Comparison of ENCODE assay signal across 2 cellular contexts in the genomic region with DNA sequence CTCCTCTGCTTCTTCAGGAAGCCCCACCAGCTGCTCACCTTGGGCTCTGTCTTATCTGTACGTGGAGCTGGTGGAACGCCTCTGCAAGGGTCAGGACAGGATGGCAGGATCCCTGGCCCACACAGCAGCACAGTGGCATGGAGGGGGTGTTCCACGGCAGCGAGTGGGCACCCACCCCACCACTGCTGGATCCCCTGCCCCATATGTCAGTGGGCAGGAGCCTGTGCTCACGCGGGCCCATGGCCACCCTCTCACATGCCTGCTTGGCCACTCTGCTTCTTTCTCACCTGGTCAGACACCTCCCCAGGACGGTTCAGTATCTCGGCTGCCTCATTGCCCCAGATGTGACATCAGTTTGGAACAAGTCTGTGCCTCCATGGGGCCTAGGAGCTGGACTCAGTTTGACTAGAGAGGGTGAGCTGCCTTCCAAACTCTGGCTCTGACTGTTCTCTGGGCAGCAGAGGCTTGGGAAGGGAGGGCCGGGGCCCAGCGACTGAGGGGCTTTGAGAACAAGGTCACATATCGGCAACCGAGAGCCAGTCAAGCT.
TF ChIP-seq lines count a peak whose summit lies in the region.

No MANE protein-coding gene starts in this region.

TF ChIP-seq in IMR-90, 13 proteins besides CTCF, POLR2A, EP300 and RAD21:
- TF ChIP-seq SMC3 (IDR thresholded peaks at IDR 0.05; ENCODE audit: low read depth, low read length) (no peak), MAZ (IDR thresholded peaks at IDR 0.05; ENCODE audit: borderline replicate concordance, low read depth, low read length) (no peak), MAFK (IDR thresholded peaks at IDR 0.05; ENCODE audit: low read depth, low read length) (no peak), CEBPB (IDR thresholded peaks at IDR 0.05; ENCODE audit: low read depth, low read length) (no peak), RCOR1 (IDR thresholded peaks at IDR 0.05; ENCODE audit: insufficient replicate concordance, low read length) (no peak), BHLHE40 (IDR thresholded peaks at IDR 0.05; ENCODE audit: low read depth, low read length) (no peak), CHD1 (IDR thresholded peaks at IDR 0.05; ENCODE audit: low read depth, low read length) (no peak), RFX5 (IDR thresholded peaks at IDR 0.05; ENCODE audit: low read depth, low read length) (no peak), FOS (IDR thresholded peaks at IDR 0.05; ENCODE audit: low read depth, low read length) (no peak), MXI1 (IDR thresholded peaks at IDR 0.05; ENCODE audit: borderline replicate concordance, low read depth, low read length) (no peak), NFE2L2 (IDR thresholded peaks at IDR 0.05; ENCODE audit: low read depth, low read length) (no peak)
- TF ChIP-seq, protein P1, sequence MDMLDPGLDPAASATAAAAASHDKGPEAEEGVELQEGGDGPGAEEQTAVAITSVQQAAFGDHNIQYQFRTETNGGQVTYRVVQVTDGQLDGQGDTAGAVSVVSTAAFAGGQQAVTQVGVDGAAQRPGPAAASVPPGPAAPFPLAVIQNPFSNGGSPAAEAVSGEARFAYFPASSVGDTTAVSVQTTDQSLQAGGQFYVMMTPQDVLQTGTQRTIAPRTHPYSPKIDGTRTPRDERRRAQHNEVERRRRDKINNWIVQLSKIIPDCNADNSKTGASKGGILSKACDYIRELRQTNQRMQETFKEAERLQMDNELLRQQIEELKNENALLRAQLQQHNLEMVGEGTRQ (IDR thresholded peaks at IDR 0.05; ENCODE audit: low read depth, low read length): no peak
- TF ChIP-seq, protein P2, sequence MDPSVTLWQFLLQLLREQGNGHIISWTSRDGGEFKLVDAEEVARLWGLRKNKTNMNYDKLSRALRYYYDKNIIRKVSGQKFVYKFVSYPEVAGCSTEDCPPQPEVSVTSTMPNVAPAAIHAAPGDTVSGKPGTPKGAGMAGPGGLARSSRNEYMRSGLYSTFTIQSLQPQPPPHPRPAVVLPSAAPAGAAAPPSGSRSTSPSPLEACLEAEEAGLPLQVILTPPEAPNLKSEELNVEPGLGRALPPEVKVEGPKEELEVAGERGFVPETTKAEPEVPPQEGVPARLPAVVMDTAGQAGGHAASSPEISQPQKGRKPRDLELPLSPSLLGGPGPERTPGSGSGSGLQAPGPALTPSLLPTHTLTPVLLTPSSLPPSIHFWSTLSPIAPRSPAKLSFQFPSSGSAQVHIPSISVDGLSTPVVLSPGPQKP (IDR thresholded peaks at IDR 0.05; ENCODE audit: borderline replicate concordance, low read depth, low read length): no peak
TF ChIP-seq in IMR-90: peak in this region for 0.

TF ChIP-seq in H1, 55 proteins besides CTCF, POLR2A, EP300 and RAD21:
- TF ChIP-seq EZH2 (IDR thresholded peaks at IDR 0.05; ENCODE audit: low read depth, low read length, severe bottlenecking) (no peak), TCF12 (IDR thresholded peaks at IDR 0.05; ENCODE audit: low read depth, low read length) (no peak), KDM1A (IDR thresholded peaks at IDR 0.05; ENCODE audit: borderline replicate concordance, low read length) (no peak), GTF2F1 (IDR thresholded peaks at IDR 0.05; ENCODE audit: borderline replicate concordance, low read depth, low read length) (no peak)
